In the genomic region with DNA sequence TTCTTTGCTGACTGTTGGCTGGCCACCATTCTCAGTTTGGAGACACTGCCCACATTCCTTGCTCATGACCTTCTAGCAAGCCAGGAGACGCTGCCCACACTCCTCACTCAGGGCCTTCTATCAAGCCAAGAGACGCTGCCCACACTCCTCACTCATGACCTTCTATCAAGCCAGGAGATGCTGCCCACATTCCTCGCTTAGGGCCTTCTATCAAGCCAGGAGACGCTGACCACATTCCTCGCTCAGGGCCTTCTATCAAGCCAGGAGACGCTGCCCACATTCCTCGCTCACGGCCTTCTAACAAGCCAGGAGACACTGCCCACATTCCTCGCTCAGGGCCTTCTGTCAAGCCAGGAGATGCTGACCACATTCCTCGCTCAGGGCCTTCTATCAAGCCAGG, we compare ENCODE assay signal across 20 cellular contexts.
DNase-seq lines count a peak whose midpoint lies in the region; ATAC-seq and TF ChIP-seq lines count a peak whose summit lies in the region.
"Had no signal": no experiment of that assay in that cellular context is flagged by ENCODE, and none has a peak within 500 bp of the region (broad histone marks: within the 10 kb centered on the region; RNA-seq: fewer than 3 reads in every experiment).

No MANE protein-coding gene starts in this region.

- no peaks in the 10 kb centered on the region for H3K79me2 ChIP-seq in OCI-LY3 (ENCODE audit: low read length)
- H3K79me2 ChIP-seq in hepatocyte, result no peaks in the 10 kb centered on the region
- H3K79me2 ChIP-seq: parathyroid adenoma had no signal

- H2AFZ ChIP-seq in OCI-LY3 (ENCODE audit: low read depth, low read length) (no peak overlapping the region), hepatocyte (no peak overlapping the region)
- H2AFZ ChIP-seq: parathyroid adenoma had no signal

- no peak overlapping the region for H3K27ac ChIP-seq in OCI-LY3 (ENCODE audit: low read length)
- no peak overlapping the region for H3K27ac ChIP-seq in hepatocyte
- H3K27ac ChIP-seq: cardiac muscle cell, parathyroid adenoma, sigmoid colon, thoracic aorta, VCaP had no signal

- no peaks in the 10 kb centered on the region for H3K9me2 ChIP-seq in hepatocyte (replicated peaks; ENCODE audit: insufficient read depth)

- H3K4me1 ChIP-seq in OCI-LY3 (ENCODE audit: low read length), result peaks cover 32% of the 10 kb centered on the region
- no peaks in the 10 kb centered on the region for H3K4me1 ChIP-seq in hepatocyte (ENCODE audit: insufficient read depth)
- H3K4me1 ChIP-seq: parathyroid adenoma, sigmoid colon had no signal

- H3K4me2 ChIP-seq in OCI-LY3 (ENCODE audit: low read length), result peak overlapping the region; percentile 74
- H3K4me2 ChIP-seq in hepatocyte, result no peak overlapping the region

- H3K27me3 ChIP-seq in OCI-LY3 (ENCODE audit: low read depth, low read length), result peaks cover 22% of the 10 kb centered on the region
- no peaks in the 10 kb centered on the region for H3K27me3 ChIP-seq in hepatocyte
- H3K27me3 ChIP-seq: cardiac muscle cell, sigmoid colon had no signal

- H4K20me1 ChIP-seq in OCI-LY3 (ENCODE audit: insufficient read depth, low read length), result no peaks in the 10 kb centered on the region
- H4K20me1 ChIP-seq in hepatocyte (ENCODE audit: insufficient read depth, poor library complexity, severe bottlenecking), result no peaks in the 10 kb centered on the region

- TF ChIP-seq CTCF in GM12865 (IDR thresholded peaks at IDR 0.05; ENCODE audit: insufficient read depth, low read depth, low read length, missing control alignments) (no peak), OCI-LY3 (IDR thresholded peaks at IDR 0.05; ENCODE audit: low read depth, low read length) (no peak), hepatocyte (IDR thresholded peaks at IDR 0.05; ENCODE audit: poor library complexity) (no peak)

- H3K36me3 ChIP-seq in OCI-LY3 (replicated peaks; ENCODE audit: low read depth, low read length), result no peaks in the 10 kb centered on the region
- no peaks in the 10 kb centered on the region for H3K36me3 ChIP-seq in hepatocyte (replicated peaks; ENCODE audit: insufficient read depth, low read depth)
- H3K36me3 ChIP-seq: cardiac muscle cell, sigmoid colon, thoracic aorta had no signal

- no peak overlapping the region for H3K9ac ChIP-seq in OCI-LY3 (ENCODE audit: low read length)
- H3K9ac ChIP-seq: parathyroid adenoma had no signal

- H3K9me3 ChIP-seq in OCI-LY3 (ENCODE audit: insufficient read depth, low read length), result no peaks in the 10 kb centered on the region
- no peaks in the 10 kb centered on the region for H3K9me3 ChIP-seq in hepatocyte (ENCODE audit: low read depth)
- H3K9me3 ChIP-seq: sigmoid colon, thoracic aorta had no signal

- DNase-seq in GM12865 (ENCODE audit: low read depth) (peak; percentile 4), hepatocyte (ENCODE audit: low spot score) (peak; percentile 21), renal cortical epithelial cell (ENCODE audit: low read depth) (peak; percentile 8), SW 1271 (lab: John Stamatoyannopoulos, UW) (no peak), NCI-H2081 (lab: John Stamatoyannopoulos, UW) (no peak)
- DNase-seq: activated CD4-positive, alpha-beta T cell treated with anti-CD3 and anti-CD28 coated beads, Interleukin-2, amount 10 ng/mL, durations not matched to agents 7 days and 5 days; activated effector memory CD4-positive, alpha-beta T cell treated with Interleukin-2 at 50 U/mL for 16 hours; activated naive CD8-positive, alpha-beta T cell treated with anti-CD3 and anti-CD28 coated beads, Interleukin-2, amount 50 U/mL, for 24 hours; CD4-positive, alpha-beta T cell; naive B cell; NCI-H187; sigmoid colon; T-helper 2 cell had no signal

- no peak for ATAC-seq in GM18498 (IDR thresholded peaks at IDR 0.05; ENCODE audit: unreplicated experiment)
- ATAC-seq: activated naive CD8-positive, alpha-beta T cell treated with anti-CD3 and anti-CD28 coated beads, Interleukin-2, amount 50 U/mL, for 24 hours; stimulated activated effector memory CD8-positive, alpha-beta T cell treated with anti-CD3 and anti-CD28 coated beads, Interleukin-12 subunit alpha, Interleukin-12 subunit beta, amount 100 ng/mL, for 72 hours had no signal

- WGBS in hepatocyte (ENCODE audit: low lambda C conversion rate, missing lambda C conversion rate), result 60% methylated on average over 10 of the region's 10 CpGs

- no peak overlapping the region for H3K4me3 ChIP-seq in GM12865 (ENCODE audit: low read depth, low read length)
- no peak overlapping the region; the same call in 1 of the 2 replicates for H3K4me3 ChIP-seq in OCI-LY3 (ENCODE audit: low read length)
- H3K4me3 ChIP-seq in hepatocyte, result no peak overlapping the region
- H3K4me3 ChIP-seq: cardiac muscle cell, sigmoid colon, thoracic aorta had no signal

Comparison
In these comparisons a context has a peak if more than half of its experiments do, and no peak if none do; other contexts are left out.
1. DNase-seq: peak in GM12865 (single experiment), hepatocyte (single experiment) and renal cortical epithelial cell (single experiment); none in SW 1271 (0 of 2) and NCI-H2081 (0 of 2).